13 cellular contexts compared by ENCODE assay signal in the genomic region with DNA sequence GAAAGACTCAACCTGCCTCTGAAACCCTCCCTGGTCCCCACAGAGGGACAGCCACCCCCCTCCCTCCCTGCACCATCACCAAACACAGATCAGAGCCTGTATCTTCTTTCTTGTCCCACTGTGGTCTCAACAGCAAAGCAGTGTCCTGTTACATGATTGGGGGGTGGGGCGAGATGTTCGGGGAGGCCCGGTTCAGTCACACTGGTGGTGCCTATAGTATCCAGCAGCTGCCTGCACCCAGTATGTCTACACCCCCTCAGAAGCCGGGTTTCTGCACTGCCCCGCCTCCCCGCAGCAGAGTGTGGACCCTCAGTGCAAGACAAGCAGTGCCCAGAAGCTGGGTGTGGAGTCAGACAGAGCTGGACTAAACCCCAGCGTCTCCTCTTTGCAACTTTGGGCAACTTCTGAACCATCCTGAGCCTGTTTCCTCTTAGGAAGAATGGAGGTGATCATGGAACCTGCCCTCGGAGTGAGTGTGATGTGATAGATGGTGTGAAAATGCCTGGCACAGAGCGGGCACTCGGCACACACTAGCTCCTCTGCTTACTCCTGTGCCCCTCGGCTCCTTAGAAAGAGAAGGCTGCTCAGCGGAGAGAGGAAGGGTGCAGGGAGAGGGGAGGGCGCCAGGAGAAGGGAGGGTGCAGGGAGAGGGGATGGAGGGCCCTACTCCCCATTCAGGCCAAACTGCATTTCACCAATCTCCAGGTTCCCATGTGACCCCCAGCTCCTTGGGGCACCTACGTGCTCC.
"Had no signal": no experiment of that assay in that cellular context is flagged by ENCODE, and none has a peak within 500 bp of the region (broad histone marks: within the 10 kb centered on the region; RNA-seq: fewer than 3 reads in every experiment).

No MANE protein-coding gene starts in this region.

- H3K27me3 ChIP-seq: testis had no signal

- H3K36me3 ChIP-seq: brain microvascular endothelial cell had no signal

- H3K27ac Mint-ChIP-seq: activated T-helper 1 cell treated with anti-CD3 and anti-CD28 coated beads, Interleukin-12 subunit alpha, Interleukin-12 subunit beta, Interleukin-2, Interleukin-4 antibody, amounts not matched to agents 30 ng/mL and 10 ng/mL and 1 ng/mL, durations not matched to agents 14 hours and 24 hours and 36 hours; stimulated activated naive CD8-positive, alpha-beta T cell treated with anti-CD3 and anti-CD28 coated beads, Interleukin-15, Interleukin-2, amounts not matched to agents 100 ng/mL and 50 ng/mL, for 24 hours had no signal

- H3K4me3 Mint-ChIP-seq: activated T-helper 1 cell treated with anti-CD3 and anti-CD28 coated beads, Interleukin-12 subunit alpha, Interleukin-12 subunit beta, Interleukin-2, Interleukin-4 antibody, amounts not matched to agents 30 ng/mL and 10 ng/mL and 1 ng/mL, durations not matched to agents 14 hours and 24 hours and 36 hours; stimulated activated naive CD8-positive, alpha-beta T cell treated with anti-CD3 and anti-CD28 coated beads, Interleukin-15, Interleukin-2, amounts not matched to agents 100 ng/mL and 50 ng/mL, for 24 hours had no signal

- DNase-seq: activated CD4-positive, alpha-beta T cell treated with anti-CD3 and anti-CD28 coated beads for 48 hours; activated naive CD4-positive, alpha-beta T cell treated with Interleukin-2 at 50 U/mL for 16 hours; cerebellar nuclear complex; dermis blood vessel endothelial cell; midbrain; stimulated activated CD4-positive, alpha-beta T cell treated with anti-CD3 and anti-CD28 coated beads, Interleukin-15, amount 100 ng/mL, for 24 hours; stimulated activated CD4-positive, alpha-beta T cell treated with anti-CD3 and anti-CD28 coated beads, Interleukin-4, amount 100 ng/mL, for 24 hours; testis had no signal

- H3K27ac ChIP-seq: brain microvascular endothelial cell, testis, VCaP had no signal

- H3K4me3 ChIP-seq: lung, testis had no signal

- H3K27me3 Mint-ChIP-seq: stimulated activated naive CD8-positive, alpha-beta T cell treated with anti-CD3 and anti-CD28 coated beads, Interleukin-15, Interleukin-2, amounts not matched to agents 100 ng/mL and 50 ng/mL, for 24 hours had no signal

- H3K4me1 ChIP-seq: testis had no signal

- H3K9me3 ChIP-seq: testis had no signal
